16 cellular contexts compared by ENCODE assay signal in genomic region chr13:79534596-79534995, GRCh38.
"Had no signal": no experiment of that assay in that cellular context is flagged by ENCODE, and none has a peak within 500 bp of the region (broad histone marks: within the 10 kb centered on the region; RNA-seq: fewer than 3 reads in every experiment).

No MANE protein-coding gene starts in this region.

- H3K9me3 Mint-ChIP-seq: activated naive CD4-positive, alpha-beta T cell treated with anti-CD3 and anti-CD28 coated beads, Interleukin-2, amount 10 ng/mL, durations not matched to agents 7 days and 5 days; activated T-helper 17 cell treated with anti-CD3 and anti-CD28 coated beads, Interleukin-2, amount 50 U/mL, for 72 hours; effector memory CD8-positive, alpha-beta T cell; immature natural killer cell; neural crest cell had no signal

- H3K27ac Mint-ChIP-seq: effector memory CD8-positive, alpha-beta T cell; immature natural killer cell had no signal

- H3K27me3 Mint-ChIP-seq: activated CD4-positive, alpha-beta T cell treated with anti-CD3 and anti-CD28 coated beads for 36 hours; activated naive CD4-positive, alpha-beta T cell treated with anti-CD3 and anti-CD28 coated beads, Interleukin-2, amount 10 ng/mL, durations not matched to agents 7 days and 5 days; activated T-helper 17 cell treated with anti-CD3 and anti-CD28 coated beads, Interleukin-2, amount 50 U/mL, for 72 hours; effector memory CD8-positive, alpha-beta T cell had no signal

- H3K4me3 Mint-ChIP-seq: activated CD4-positive, alpha-beta T cell treated with anti-CD3 and anti-CD28 coated beads for 36 hours; activated naive CD4-positive, alpha-beta T cell treated with anti-CD3 and anti-CD28 coated beads, Interleukin-2, amount 10 ng/mL, durations not matched to agents 7 days and 5 days; activated T-helper 17 cell treated with anti-CD3 and anti-CD28 coated beads, Interleukin-2, amount 50 U/mL, for 72 hours; effector memory CD8-positive, alpha-beta T cell; immature natural killer cell; neural crest cell had no signal

- H3K9me3 ChIP-seq: pancreas, tibial nerve, vagina had no signal

- H3K4me3 ChIP-seq: pancreas, smooth muscle cell, tibial nerve, vagina had no signal

- H3K36me3 ChIP-seq: pancreas, vagina had no signal

- H3K4me2 ChIP-seq: smooth muscle cell had no signal

- H3K27ac ChIP-seq: epithelial cell of prostate, pancreas, tibial nerve, vagina, VCaP had no signal

- H3K27me3 ChIP-seq: pancreas, tibial nerve, vagina had no signal

- H3K4me1 Mint-ChIP-seq: neural crest cell had no signal

- DNase-seq: activated CD4-positive, alpha-beta T cell treated with anti-CD3 and anti-CD28 coated beads for 36 hours; activated naive CD4-positive, alpha-beta T cell treated with anti-CD3 and anti-CD28 coated beads, Interleukin-2, amount 10 ng/mL, durations not matched to agents 7 days and 5 days; central memory CD4-positive, alpha-beta T cell; cortex of kidney; effector memory CD8-positive, alpha-beta T cell; immature natural killer cell; pancreas; retina; T1000 had no signal

- H3K4me1 ChIP-seq: pancreas, tibial nerve had no signal
